ENCODE assay signal across 6 cellular contexts in the genomic region with DNA sequence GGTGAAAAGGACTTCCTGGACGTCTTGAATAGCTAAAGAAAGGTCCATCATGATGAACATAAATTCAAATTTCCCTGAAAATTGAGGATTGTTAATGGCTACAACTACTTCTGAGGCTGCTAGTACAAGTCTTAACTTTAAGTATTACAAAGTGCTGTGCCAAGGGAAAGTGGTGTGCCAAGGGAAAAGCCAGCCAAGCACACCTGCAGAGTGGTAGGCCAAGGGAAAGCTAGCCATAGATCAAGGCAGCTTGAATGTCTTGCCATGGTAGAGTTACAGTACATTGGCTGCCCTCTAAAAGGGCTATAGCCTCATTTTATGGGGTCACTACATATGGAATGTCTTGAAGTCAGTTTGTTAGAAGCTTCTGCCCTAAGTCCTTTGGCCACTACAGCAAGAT.
"Had no signal": no experiment of that assay in that cellular context is flagged by ENCODE, and none has a peak within 500 bp of the region (broad histone marks: within the 10 kb centered on the region; RNA-seq: fewer than 3 reads in every experiment).

No MANE protein-coding gene starts in this region.

- H3K4me2 ChIP-seq: GM23338 had no signal

- H3K4me3 ChIP-seq: GM23338 had no signal

- H2AFZ ChIP-seq: GM23338 had no signal

- DNase-seq: H9, HCEC 1CT had no signal

- ATAC-seq: GM23338, HepG2 had no signal

- FAIRE-seq: H1, H54, HepG2 had no signal
